Comparison of ENCODE assay signal across 26 cellular contexts in the genomic region with DNA sequence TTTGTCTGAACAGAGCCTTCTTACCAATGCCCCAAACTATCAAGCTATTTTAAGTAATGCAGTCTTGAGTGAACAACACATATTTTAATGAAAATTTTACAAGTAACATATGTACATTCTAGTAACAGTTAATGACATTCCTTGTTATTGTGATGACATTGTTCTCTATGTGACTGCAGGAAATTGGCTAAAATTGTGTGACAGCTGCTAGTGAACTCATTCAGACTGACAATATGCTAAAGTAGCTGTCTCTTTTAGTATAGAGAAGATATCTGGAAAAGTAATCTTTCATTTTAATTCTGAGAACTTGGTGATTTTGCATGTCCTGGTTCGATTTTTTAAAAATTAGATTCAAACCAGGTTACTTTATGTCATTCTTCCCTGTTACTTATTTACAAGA.
"Had no signal": no experiment of that assay in that cellular context is flagged by ENCODE, and none has a peak within 500 bp of the region (broad histone marks: within the 10 kb centered on the region; RNA-seq: fewer than 3 reads in every experiment).

No MANE protein-coding gene starts in this region.

- H3K4me3 ChIP-seq: gastrocnemius medialis, lung, right lobe of liver, suprapubic skin, transverse colon, upper lobe of right lung, uterus had no signal

- H3K27me3 ChIP-seq: gastrocnemius medialis, neutrophil, right lobe of liver, suprapubic skin, transverse colon, upper lobe of right lung, uterus had no signal

- DNase-seq: effector CD8-positive, alpha-beta T cell; endodermal cell; foreskin fibroblast; gastrocnemius medialis; head of caudate nucleus; natural killer cell; right lobe of liver; small intestine; stimulated activated CD4-positive, alpha-beta T cell treated with anti-CD3 and anti-CD28 coated beads, Interleukin-15, amount 100 ng/mL, for 24 hours; stimulated activated CD4-positive, alpha-beta T cell treated with anti-CD3 and anti-CD28 coated beads, Interleukin-2, amount 100 ng/mL, for 48 hours; stimulated activated naive B cell treated with anti-CD40 and anti-IgM and Interleukin-4, amounts not matched to agents 10 μg/mL and 1 μg/mL and 100 μg/mL, for 72 hours; transverse colon; upper lobe of right lung; uterus had no signal

- H3K36me3 ChIP-seq: gastrocnemius medialis, neutrophil, right lobe of liver, suprapubic skin, transverse colon, upper lobe of right lung had no signal

- H3K27me3 Mint-ChIP-seq: dendritic cell treated with granulocyte-macrophage colony-stimulating factor and Interleukin-4, amounts not matched to agents 40 ng/mL and 50 ng/mL, for 4 days; memory B cell; progenitor cell of endocrine pancreas; stimulated activated naive B cell treated with anti-CD40 and anti-IgM and Interleukin-4, amounts not matched to agents 10 μg/mL and 1 μg/mL and 100 μg/mL, for 72 hours; stimulated activated naive CD8-positive, alpha-beta T cell treated with anti-CD3 and anti-CD28 coated beads, Interleukin-15, Interleukin-2, amounts not matched to agents 100 ng/mL and 50 ng/mL, for 24 hours had no signal

- H3K4me1 ChIP-seq: gastrocnemius medialis, parathyroid adenoma, right lobe of liver, suprapubic skin, upper lobe of right lung, uterus had no signal

- H3K27ac Mint-ChIP-seq: dendritic cell treated with granulocyte-macrophage colony-stimulating factor and Interleukin-4, amounts not matched to agents 40 ng/mL and 50 ng/mL, for 4 days; endodermal cell; memory B cell; natural killer cell; progenitor cell of endocrine pancreas; stimulated activated naive B cell treated with anti-CD40 and anti-IgM and Interleukin-4, amounts not matched to agents 10 μg/mL and 1 μg/mL and 100 μg/mL, for 72 hours; stimulated activated naive CD8-positive, alpha-beta T cell treated with anti-CD3 and anti-CD28 coated beads, Interleukin-15, Interleukin-2, amounts not matched to agents 100 ng/mL and 50 ng/mL, for 24 hours had no signal

- FAIRE-seq: keratinocyte, small intestine had no signal

- H3K4me3 Mint-ChIP-seq: dendritic cell treated with granulocyte-macrophage colony-stimulating factor and Interleukin-4, amounts not matched to agents 40 ng/mL and 50 ng/mL, for 4 days; endodermal cell; memory B cell; natural killer cell; neural crest cell; stimulated activated naive B cell treated with anti-CD40 and anti-IgM and Interleukin-4, amounts not matched to agents 10 μg/mL and 1 μg/mL and 100 μg/mL, for 72 hours; stimulated activated naive CD8-positive, alpha-beta T cell treated with anti-CD3 and anti-CD28 coated beads, Interleukin-15, Interleukin-2, amounts not matched to agents 100 ng/mL and 50 ng/mL, for 24 hours had no signal

- H3K9me3 Mint-ChIP-seq: dendritic cell treated with granulocyte-macrophage colony-stimulating factor and Interleukin-4, amounts not matched to agents 40 ng/mL and 50 ng/mL, for 4 days; endodermal cell; neural crest cell; stimulated activated naive CD8-positive, alpha-beta T cell treated with anti-CD3 and anti-CD28 coated beads, Interleukin-15, Interleukin-2, amounts not matched to agents 100 ng/mL and 50 ng/mL, for 24 hours had no signal

- H3K27ac ChIP-seq: epithelial cell of prostate, gastrocnemius medialis, neutrophil, parathyroid adenoma, right lobe of liver, suprapubic skin, transverse colon, upper lobe of right lung, uterus had no signal

- ATAC-seq: esophagus mucosa; gastrocnemius medialis; natural killer cell; right lobe of liver; stimulated activated naive B cell treated with anti-CD40 and anti-IgM and Interleukin-4, amounts not matched to agents 10 μg/mL and 1 μg/mL and 100 μg/mL, for 72 hours; upper lobe of right lung had no signal

- H3K9me3 ChIP-seq: gastrocnemius medialis, neutrophil, right lobe of liver, suprapubic skin, transverse colon, upper lobe of right lung, uterus had no signal

- H3K4me1 Mint-ChIP-seq: memory B cell; natural killer cell; neural crest cell; stimulated activated naive B cell treated with anti-CD40 and anti-IgM and Interleukin-4, amounts not matched to agents 10 μg/mL and 1 μg/mL and 100 μg/mL, for 72 hours had no signal
